Comparison of ENCODE assay signal across 8 cellular contexts in genomic region chr16:59201821-59202220, GRCh38.
"Had no signal": no experiment of that assay in that cellular context is flagged by ENCODE, and none has a peak within 500 bp of the region (broad histone marks: within the 10 kb centered on the region; RNA-seq: fewer than 3 reads in every experiment).

No MANE protein-coding gene starts in this region.

- H3K9me3 Mint-ChIP-seq: HFFc6 had no signal

- FAIRE-seq: H54 had no signal

- H3K4me3 ChIP-seq: GM23248, HAP-1 had no signal

- ATAC-seq: HCT116 had no signal

- H3K27ac Mint-ChIP-seq: HFFc6 had no signal

- H3K36me3 ChIP-seq: HAP-1 had no signal

- H3K27ac ChIP-seq: GM23248 had no signal

- H3K9me3 ChIP-seq: HAP-1 had no signal

- H3K4me3 Mint-ChIP-seq: HFFc6 had no signal

- H2AFZ ChIP-seq: GM23248 had no signal

- DNase-seq: GM23248, GOT3, H7, HCEC 1CT, HFFc6 had no signal

- H3K4me1 ChIP-seq: HAP-1 had no signal

- H3K9ac ChIP-seq: GM23248 had no signal
